In the genomic region with DNA sequence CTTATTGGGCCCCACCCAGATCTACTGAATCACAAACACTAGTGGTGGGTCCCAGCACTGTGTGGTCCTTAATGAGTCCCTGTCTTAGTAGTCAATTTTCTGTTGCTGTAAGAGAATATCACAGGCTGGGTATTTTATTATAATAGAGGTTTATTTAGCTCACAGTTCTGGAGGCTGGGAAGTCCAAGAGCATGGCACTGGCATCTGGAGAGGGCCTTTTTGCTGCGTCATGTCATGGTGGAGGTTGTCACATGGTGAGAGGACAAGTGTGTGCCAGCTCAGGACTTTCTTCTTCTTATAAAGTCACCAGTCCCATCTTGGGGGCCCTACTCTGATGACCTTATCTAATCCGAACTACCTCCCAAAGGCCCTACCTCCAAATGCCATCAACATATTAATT, we compare ENCODE assay signal across 10 cellular contexts.
"Had no signal": no experiment of that assay in that cellular context is flagged by ENCODE, and none has a peak within 500 bp of the region (broad histone marks: within the 10 kb centered on the region; RNA-seq: fewer than 3 reads in every experiment).

No MANE protein-coding gene starts in this region.

- H3K4me2 ChIP-seq: KMS-11 had no signal

- H3K9me3 ChIP-seq: HAP-1 had no signal

- H3K9ac ChIP-seq: GM23248, KMS-11 had no signal

- DNase-seq: GM23248, GOT3, H7, HFFc6, IMR-90, Karpas-422, KBM-7 had no signal

- H3K27ac ChIP-seq: GM23248, HL-60, KMS-11 had no signal

- H3K36me3 ChIP-seq: HAP-1 had no signal

- H2AFZ ChIP-seq: GM23248 had no signal

- H3K4me1 ChIP-seq: HAP-1 had no signal

- H3K4me3 ChIP-seq: GM23248, HAP-1 had no signal
